ENCODE assay signal across 8 cellular contexts in the genomic region with DNA sequence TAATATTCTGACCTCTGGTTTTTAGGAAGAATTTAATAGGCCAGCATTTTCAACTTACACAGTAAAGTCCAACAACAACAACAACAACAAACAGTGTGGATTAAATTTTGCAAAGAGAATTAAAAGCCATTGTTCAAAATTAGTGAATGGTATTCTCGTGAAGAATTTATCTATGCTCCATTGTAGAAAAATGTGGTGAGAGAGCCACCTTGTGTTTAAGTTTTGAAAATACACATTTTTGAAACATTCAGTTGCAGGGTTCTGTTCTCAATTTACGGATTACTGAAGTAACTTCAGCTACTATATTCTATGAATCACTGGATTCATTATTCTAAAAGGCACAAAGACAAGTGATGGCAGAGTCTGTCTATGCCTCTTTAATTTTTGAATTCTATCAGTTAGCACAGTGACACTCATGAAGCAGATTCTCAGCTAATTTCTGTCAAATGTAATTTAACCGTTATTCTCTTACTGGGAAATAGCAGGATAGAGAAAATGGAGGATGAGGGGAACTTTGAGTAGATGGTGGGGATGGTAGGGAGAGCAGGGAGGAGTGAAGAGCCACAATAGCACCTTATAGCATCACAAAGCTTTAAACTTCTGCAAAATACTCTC. TPM values are rescaled to one million over a fixed set of nuclear protein-coding genes. Genes with fewer than 3 reads are reported as not detected.
DNase-seq lines count a peak whose midpoint lies in the region; ATAC-seq and TF ChIP-seq lines count a peak whose summit lies in the region.

No MANE protein-coding gene starts in this region.

- H3K4me2 ChIP-seq in MM.1S (ENCODE audit: low read depth, low read length) = no peak overlapping the region

- H3K9me3 ChIP-seq in MM.1S (replicated peaks; ENCODE audit: insufficient read depth, low read length) (no peaks in the 10 kb centered on the region), adrenal gland (replicated peaks in 1 of 3) (no peaks in the 10 kb centered on the region), aorta (ENCODE audit: control insufficient read depth, low read length) (no peaks in the 10 kb centered on the region)

- H4K20me1 ChIP-seq in MM.1S (ENCODE audit: insufficient read depth, low read length) = no peaks in the 10 kb centered on the region

- intact Hi-C loops in adrenal gland (cut with DNase I) = loop anchor here (5.0 to 10.0 kb wide), 3 partner anchors 343 to 910 kb away; a partner anchor contains a TSS
- intact Hi-C loops in aorta (cut with DNase I) = loop anchor here (1.0 to 5.0 kb wide), 3 partner anchors 760 to 911 kb away; no protein-coding TSS in a partner anchor

- TF ChIP-seq CTCF in GM12864 (IDR thresholded peaks at IDR 0.05; ENCODE audit: low read depth, low read length, missing control alignments) (peak; percentile 38), MM.1S (IDR thresholded peaks at IDR 0.05; ENCODE audit: low read length) (peak; percentile 58), adrenal gland (IDR thresholded peaks at IDR 0.05) (peak; percentile 30 to 73 (median 65))

- ATAC-seq in aorta (ENCODE audit: low FRiP score) = peak; percentile 60
- no peak for ATAC-seq in GM19452 (IDR thresholded peaks at IDR 0.05; ENCODE audit: unreplicated experiment)

- H3K36me3 ChIP-seq in MM.1S (replicated peaks; ENCODE audit: insufficient read depth, low read length) (no peaks in the 10 kb centered on the region), adrenal gland (replicated peaks in 1 of 2) (no peaks in the 10 kb centered on the region), aorta (ENCODE audit: control insufficient read depth in 1 of 2, insufficient read depth in 2 of 2, low read length in 1 of 2) (no peaks in the 10 kb centered on the region)

- no peaks in the 10 kb centered on the region for H3K79me2 ChIP-seq in MM.1S (ENCODE audit: low read length)

- H3K9me2 ChIP-seq in MM.1S (replicated peaks; ENCODE audit: insufficient read depth, low read length) = no peaks in the 10 kb centered on the region

- H3K4me3 ChIP-seq in GM12864 (ENCODE audit: low read depth, low read length) (no peak overlapping the region), MM.1S (ENCODE audit: low read length) (no peak overlapping the region), adrenal gland (no peak overlapping the region), aorta (ENCODE audit: low read length in 2 of 2) (no peak overlapping the region)

- H3K27ac ChIP-seq in MM.1S (ENCODE audit: low read length) = no peak overlapping the region
- no peak overlapping the region for H3K27ac ChIP-seq in adrenal gland
- no peak overlapping the region for H3K27ac ChIP-seq in aorta (ENCODE audit: low read depth in 1 of 2, low read length in 2 of 2)

- 30 to 35% (median 32%) methylated on average over 3 of the region's 3 CpGs for WGBS in adrenal gland, 4 donors
- WGBS in aorta, 2 donors = 33 to 34% methylated on average over 3 of the region's 3 CpGs

- H3F3A ChIP-seq in MM.1S (ENCODE audit: insufficient read depth, low read length) = no peaks in the 10 kb centered on the region

- no peak overlapping the region for H2AFZ ChIP-seq in MM.1S (ENCODE audit: low read length)

- H3K27me3 ChIP-seq in MM.1S (replicated peaks; ENCODE audit: insufficient read depth, low read length) = no peaks in the 10 kb centered on the region
- no peaks in the 10 kb centered on the region for H3K27me3 ChIP-seq in adrenal gland
- H3K27me3 ChIP-seq in aorta (ENCODE audit: control insufficient read depth in 1 of 2, insufficient read depth in 2 of 2, low read length in 1 of 2) = no peaks in the 10 kb centered on the region

- H3K9ac ChIP-seq in MM.1S (ENCODE audit: low read length) = no peak overlapping the region

- DNase-seq in A172 (ENCODE audit: low spot score) (peak; percentile 35), GM12864 (ENCODE audit: low read depth) (no peak), MM.1S (peak; percentile 39), adrenal gland (no peak), inferior parietal cortex (ENCODE audit: extremely low spot score) (peak; percentile 70), aorta (no peak), islet precursor cell (no peak)

- H3K4me1 ChIP-seq in MM.1S (ENCODE audit: low read length) (no peaks in the 10 kb centered on the region), adrenal gland (replicated peaks in 1 of 2) (peaks cover 0 to under 1% of the 10 kb centered on the region in 2 donors), aorta (ENCODE audit: control insufficient read depth in 1 of 2, insufficient read depth in 2 of 2, low read length in 2 of 2) (no peaks in the 10 kb centered on the region)

- no peak for TF ChIP-seq POLR2A in adrenal gland (IDR thresholded peaks at IDR 0.05)

RNA-seq across cellular contexts. Expression of a gene that starts 11.0 kb away (rescaled TPM):
- total RNA-seq in A172 (2014; rRNA removed; shearing (Covaris generic)) = 0.69 TPM in 1 of 2 replicates, not detected in the other
- total RNA-seq in adrenal gland (1 to 10 TPM in 3 of 8 donors, under 1 TPM in 4, not detected in 1; 0.26 to 1.5 (median 0.65) TPM), aorta (1 to 10 TPM in 1 of 2 donors, under 1 TPM in 1; 0.78 to 1.4 TPM)
- polyA plus RNA-seq in adrenal gland (1 to 10 TPM in 2 of 3 donors, under 1 TPM in 1; 0.61 to 1.9 (median 1.8) TPM), aorta (1 to 10 TPM; 1.6 to 3.5 TPM)

RNA-seq across cellular contexts. Expression of a gene that starts 44.1 kb away (rescaled TPM):
- total RNA-seq in A172 (2014; rRNA removed; shearing (Covaris generic)) = 5.3 and 10.7 TPM in 2 replicates
- total RNA-seq in adrenal gland = 1,000 to 10,000 TPM in 3 of 8 donors, 100 to 1,000 TPM in 5; 562 to 1,654 (median 906) TPM
- polyA plus RNA-seq in adrenal gland = 100 to 1,000 TPM in 2 of 3 donors, 10 to 100 TPM in 1; 66.0 to 232 (median 127) TPM
- 100 to 1,000 TPM; 219 to 580 TPM for total RNA-seq in aorta
- 100 to 1,000 TPM in 1 of 2 donors, 10 to 100 TPM in 1; 44.5 to 548 TPM for polyA plus RNA-seq in aorta

Comparison
In these comparisons a context has a peak if more than half of its experiments do, and no peak if none do; other contexts are left out.
1. DNase-seq: peak in A172 (single experiment), MM.1S (single experiment) and inferior parietal cortex (single experiment); none in GM12864 (single experiment), adrenal gland (0 of 7), aorta (0 of 2) and islet precursor cell (single experiment).
2. RNA of a gene that starts 44.1 kb away (total RNA-seq): 562 to 1,654 TPM in adrenal gland and 219 to 580 TPM in aorta; 5.3 to 10.7 TPM in A172; every median in the first group is over 10 times any median in the second.
3. Peak in every context shown above with its lines, with median percentiles within 50 percentile points of each other: CTCF ChIP-seq.